Comparison of ENCODE assay signal across 1 cellular context in the genomic region with DNA sequence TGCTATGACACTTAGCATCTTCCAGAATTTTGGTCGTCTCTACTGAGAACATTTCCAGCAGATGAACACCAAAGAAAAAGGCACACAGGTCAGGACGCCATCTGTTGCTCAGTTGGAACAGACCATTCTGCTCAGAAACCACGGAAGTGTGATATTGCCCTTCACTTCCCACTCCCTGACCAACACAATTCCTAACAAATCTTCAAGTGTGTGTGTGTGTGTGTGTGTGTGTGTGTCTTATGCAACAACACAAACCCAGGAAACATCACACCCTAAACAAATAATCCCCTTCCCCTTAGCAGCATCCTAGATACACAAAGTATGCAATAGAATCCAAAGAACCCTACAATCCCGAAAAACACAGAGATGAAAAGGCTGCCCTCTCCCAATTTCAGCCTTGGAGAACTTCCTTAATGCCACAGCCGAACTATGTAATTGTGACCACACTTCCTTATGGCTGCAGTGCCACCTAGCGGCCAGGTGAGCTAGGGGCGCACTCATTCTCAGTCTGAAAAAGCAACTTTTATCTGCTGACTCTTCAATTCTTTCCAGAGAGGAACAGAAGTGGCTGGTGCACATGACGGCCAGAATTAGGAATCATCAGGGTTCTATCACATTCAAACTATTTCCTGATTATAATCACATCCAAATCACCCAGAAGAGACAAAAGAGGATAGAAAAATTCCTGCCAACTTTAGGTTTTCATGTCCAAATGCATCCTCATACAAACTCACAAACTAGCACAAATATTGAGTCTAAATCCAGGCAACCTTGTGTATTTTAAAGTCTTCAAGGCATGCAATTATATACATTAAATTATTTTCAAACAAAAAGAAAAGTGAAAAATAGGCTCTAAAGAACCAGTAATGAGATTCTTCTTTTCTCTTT.
TF ChIP-seq lines count a peak whose summit lies in the region.

No MANE protein-coding gene starts in this region.

TF ChIP-seq in H1, 55 proteins besides CTCF, POLR2A, EP300 and RAD21 (continued from another document):
- no peak for TF ChIP-seq KDM4A (IDR thresholded peaks at IDR 0.05; ENCODE audit: low read depth, low read length, severe bottlenecking)
- TF ChIP-seq CREB1 (IDR thresholded peaks at IDR 0.05): no peak
- 0 out of 4 replicates have a peak, but pooled peaks of 1 of the 2 experiments have one; percentile 49 for TF ChIP-seq SIN3A (conservative IDR thresholded peaks at IDR 0.05 in 1 of 2, IDR thresholded peaks at IDR 0.05 in 1 of 2; ENCODE audit: low read depth in 1 of 2, low read length in 2 of 2)
- peak; percentile 95 for TF ChIP-seq MAFK (IDR thresholded peaks at IDR 0.05; ENCODE audit: low read depth, low read length)
- 0 out of 2 replicates have a peak, but pooled peaks have one; percentile 16 for TF ChIP-seq CEBPB (IDR thresholded peaks at IDR 0.05; ENCODE audit: low read depth, low read length)
- TF ChIP-seq SP4 (IDR thresholded peaks at IDR 0.05; ENCODE audit: low read length): no peak
- TF ChIP-seq BACH1 (IDR thresholded peaks at IDR 0.05; ENCODE audit: low read length): peak; percentile 72
- TF ChIP-seq, protein P1, sequence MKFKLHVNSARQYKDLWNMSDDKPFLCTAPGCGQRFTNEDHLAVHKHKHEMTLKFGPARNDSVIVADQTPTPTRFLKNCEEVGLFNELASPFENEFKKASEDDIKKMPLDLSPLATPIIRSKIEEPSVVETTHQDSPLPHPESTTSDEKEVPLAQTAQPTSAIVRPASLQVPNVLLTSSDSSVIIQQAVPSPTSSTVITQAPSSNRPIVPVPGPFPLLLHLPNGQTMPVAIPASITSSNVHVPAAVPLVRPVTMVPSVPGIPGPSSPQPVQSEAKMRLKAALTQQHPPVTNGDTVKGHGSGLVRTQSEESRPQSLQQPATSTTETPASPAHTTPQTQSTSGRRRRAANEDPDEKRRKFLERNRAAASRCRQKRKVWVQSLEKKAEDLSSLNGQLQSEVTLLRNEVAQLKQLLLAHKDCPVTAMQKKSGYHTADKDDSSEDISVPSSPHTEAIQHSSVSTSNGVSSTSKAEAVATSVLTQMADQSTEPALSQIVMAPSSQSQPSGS (IDR thresholded peaks at IDR 0.05; ENCODE audit: low read length): 0 out of 2 replicates have a peak, but pooled peaks have one; percentile 81
- TF ChIP-seq JUND (IDR thresholded peaks at IDR 0.05; ENCODE audit: low read length): peak; percentile 38; the same call in 1 of the 2 replicates
